Comparison of ENCODE assay signal across 23 cellular contexts in the genomic region with DNA sequence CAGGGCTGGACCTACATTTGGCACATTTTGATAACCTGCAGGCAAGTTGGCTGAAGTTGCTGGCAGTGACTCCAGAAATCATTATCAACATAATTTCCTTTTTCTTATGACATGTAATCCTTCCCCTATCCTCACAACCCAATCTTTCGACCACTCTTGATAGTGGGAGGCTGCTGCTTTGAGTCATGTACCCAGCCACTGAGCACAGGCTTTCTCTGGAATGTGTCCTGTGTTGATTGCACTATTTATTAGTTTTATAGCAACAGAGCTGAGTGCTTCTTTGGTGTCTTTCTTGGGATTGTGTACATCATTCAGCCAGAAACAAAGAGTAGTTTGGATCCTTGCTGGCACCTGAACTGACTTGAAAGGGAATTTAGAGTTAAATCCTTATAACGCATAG.
DNase-seq lines count a peak whose midpoint lies in the region; ATAC-seq and TF ChIP-seq lines count a peak whose summit lies in the region.
"Had no signal": no experiment of that assay in that cellular context is flagged by ENCODE, and none has a peak within 500 bp of the region (broad histone marks: within the 10 kb centered on the region; RNA-seq: fewer than 3 reads in every experiment).

No MANE protein-coding gene starts in this region.

- H3K27ac ChIP-seq in SK-N-SH (ENCODE audit: low read depth in 2 of 2, low read length in 1 of 2) (no peak overlapping the region), smooth muscle cell (ENCODE audit: low read depth) (peak overlapping the region; percentile 82), Peyer's patch (no peak overlapping the region)
- H3K27ac ChIP-seq: HL-60, KMS-11 had no signal

- H3K27ac Mint-ChIP-seq in stimulated activated naive B cell treated with anti-CD40 and anti-IgM and Interleukin-4, amounts not matched to agents 10 μg/mL and 1 μg/mL and 100 μg/mL, for 72 hours, result no peak overlapping the region
- H3K27ac Mint-ChIP-seq: GM23338 had no signal

- no peaks in the 10 kb centered on the region for H3K9me3 ChIP-seq in SK-N-SH
- no peaks in the 10 kb centered on the region for H3K9me3 ChIP-seq in smooth muscle cell (replicated peaks; ENCODE audit: low read depth)
- H3K9me3 ChIP-seq in Peyer's patch, result no peaks in the 10 kb centered on the region
- H3K9me3 ChIP-seq: BE2C had no signal

- H3K4me3 ChIP-seq in SK-N-SH (ENCODE audit: low read depth in 2 of 2, low read length in 1 of 2) (no peak overlapping the region), smooth muscle cell (no peak overlapping the region), Peyer's patch (no peak overlapping the region)
- H3K4me3 ChIP-seq: GM23338 had no signal

- H3K4me1 Mint-ChIP-seq in stimulated activated naive B cell treated with anti-CD40 and anti-IgM and Interleukin-4, amounts not matched to agents 10 μg/mL and 1 μg/mL and 100 μg/mL, for 72 hours, result no peaks in the 10 kb centered on the region

- CTCF ChIA-PET in SK-N-SH (lab: Yijun Ruan, JAX), result interaction anchor here (1.1 kb wide), 1 partner anchor 221 kb away, joined by 3 read pairs; no protein-coding TSS in a partner anchor

- no peak for TF ChIP-seq RAD21 in SK-N-SH (IDR thresholded peaks at IDR 0.05; ENCODE audit: low read length)

- H4K20me1 ChIP-seq in SK-N-SH (ENCODE audit: insufficient read depth), result no peaks in the 10 kb centered on the region
- H4K20me1 ChIP-seq in smooth muscle cell (ENCODE audit: low read depth), result no peaks in the 10 kb centered on the region

- H3K36me3 ChIP-seq in SK-N-SH (replicated peaks in 1 of 2; ENCODE audit: control insufficient read depth in 1 of 2, insufficient read depth in 2 of 2, low read length in 1 of 2), result no peaks in the 10 kb centered on the region
- H3K36me3 ChIP-seq in smooth muscle cell (ENCODE audit: low read depth), result no peaks in the 10 kb centered on the region
- no peaks in the 10 kb centered on the region for H3K36me3 ChIP-seq in Peyer's patch
- H3K36me3 ChIP-seq: BE2C had no signal

- no peaks in the 10 kb centered on the region for H3K9me2 ChIP-seq in SK-N-SH

- H3K9me3 Mint-ChIP-seq in stimulated activated naive B cell treated with anti-CD40 and anti-IgM and Interleukin-4, amounts not matched to agents 10 μg/mL and 1 μg/mL and 100 μg/mL, for 72 hours, result no peaks in the 10 kb centered on the region
- H3K9me3 Mint-ChIP-seq: GM23338 had no signal

- no peak overlapping the region for H3K9ac ChIP-seq in SK-N-SH
- H3K9ac ChIP-seq in smooth muscle cell (ENCODE audit: low read depth), result peak overlapping the region; percentile 29
- H3K9ac ChIP-seq: KMS-11 had no signal

- no peaks in the 10 kb centered on the region for H3K36me3 Mint-ChIP-seq in stimulated activated naive B cell treated with anti-CD40 and anti-IgM and Interleukin-4, amounts not matched to agents 10 μg/mL and 1 μg/mL and 100 μg/mL, for 72 hours

- TF ChIP-seq CTCF in SK-N-SH (IDR thresholded peaks at IDR 0.05), result no peak
- TF ChIP-seq CTCF in smooth muscle cell (IDR thresholded peaks at IDR 0.05; ENCODE audit: borderline replicate concordance, insufficient read depth, poor library complexity, severe bottlenecking), result no peak
- TF ChIP-seq CTCF in Peyer's patch (IDR thresholded peaks at IDR 0.05), result no peak

- no peak for ATAC-seq in SK-N-SH treated with all-trans-retinoic acid at 6 μM for 48 hours
- ATAC-seq in stimulated activated naive B cell treated with anti-CD40 and anti-IgM and Interleukin-4, amounts not matched to agents 10 μg/mL and 1 μg/mL and 100 μg/mL, for 72 hours (replicated peaks), result no peak
- ATAC-seq: GM23338 had no signal

- H3K27me3 ChIP-seq in SK-N-SH (ENCODE audit: insufficient read depth), result no peaks in the 10 kb centered on the region
- H3K27me3 ChIP-seq in smooth muscle cell (ENCODE audit: low read depth), result no peaks in the 10 kb centered on the region
- no peaks in the 10 kb centered on the region for H3K27me3 ChIP-seq in Peyer's patch
- H3K27me3 ChIP-seq: BE2C had no signal

- no peak for TF ChIP-seq EP300 in SK-N-SH (IDR thresholded peaks at IDR 0.05; ENCODE audit: borderline replicate concordance in 1 of 2, low read depth in 1 of 2, low read length in 1 of 2)

- no peak overlapping the region for H3K4me3 Mint-ChIP-seq in stimulated activated naive B cell treated with anti-CD40 and anti-IgM and Interleukin-4, amounts not matched to agents 10 μg/mL and 1 μg/mL and 100 μg/mL, for 72 hours
- H3K4me3 Mint-ChIP-seq: CD4-positive, CD25-positive, alpha-beta regulatory T cell; GM23338 had no signal

- POLR2A ChIA-PET in SK-N-SH (lab: Yijun Ruan, JAX), result no interaction called here

- DNase-seq in SK-N-SH (no peak), amniotic epithelial cell (ENCODE audit: low read depth) (peak; percentile 60), iris pigment epithelial cell (ENCODE audit: low read depth) (peak; percentile 28), smooth muscle cell (lab: John Stamatoyannopoulos, UW; ENCODE audit: unreplicated experiment) (no peak), NCI-H82 (lab: John Stamatoyannopoulos, UW) (no peak), Peyer's patch (no peak)
- DNase-seq in stimulated activated naive B cell treated with anti-CD40 and anti-IgM and Interleukin-4, amounts not matched to agents 10 μg/mL and 1 μg/mL and 100 μg/mL, for 72 hours, result no peak
- DNase-seq: 8988T; BE2C; CD4-positive, CD25-positive, alpha-beta regulatory T cell; COR-L47; HCEC 1CT; NCI-H1105 treated with DMSO at 0.1 percent for 48 hours; NCI-H1694; NCI-H2081 treated with DMSO at 0.1 percent for 48 hours; NCI-H446 treated with DMSO at 0.1 percent for 48 hours; NCI-H69; NK-92 treated with Interleukin-12 subunit alpha and Interleukin-12 subunit beta, amount 100 ng/mL, for 24 hours; SHP77 had no signal

- TF ChIP-seq POLR2A in Peyer's patch (IDR thresholded peaks at IDR 0.05), result no peak

- WGBS in SK-N-SH (ENCODE audit: low lambda C conversion rate), result 24% methylated on average over 2 of the region's 2 CpGs
- WGBS in smooth muscle cell (ENCODE audit: low lambda C conversion rate), result 40% methylated on average over 2 of the region's 2 CpGs

- H3F3A ChIP-seq in SK-N-SH (replicated peaks; ENCODE audit: insufficient read depth), result no peaks in the 10 kb centered on the region
- peaks cover 22% of the 10 kb centered on the region for H3F3A ChIP-seq in smooth muscle cell (ENCODE audit: low read depth)

- H3K27me3 Mint-ChIP-seq in stimulated activated naive B cell treated with anti-CD40 and anti-IgM and Interleukin-4, amounts not matched to agents 10 μg/mL and 1 μg/mL and 100 μg/mL, for 72 hours, result no peaks in the 10 kb centered on the region

- H3K4me2 ChIP-seq in SK-N-SH, result no peak overlapping the region
- peak overlapping the region; percentile 79 for H3K4me2 ChIP-seq in smooth muscle cell
- H3K4me2 ChIP-seq: GM23338, KMS-11 had no signal

- H3K4me1 ChIP-seq in SK-N-SH (ENCODE audit: control insufficient read depth in 1 of 2, insufficient read depth in 2 of 2, low read depth in 1 of 2, low read length in 1 of 2), result peaks cover 0 to 22% of the 10 kb centered on the region in 2 experiments; a peak in 2 of 4 replicates
- H3K4me1 ChIP-seq in smooth muscle cell (ENCODE audit: low read depth), result peaks cover 48% of the 10 kb centered on the region
- peaks cover 0 to 15% (median 0%) of the 10 kb centered on the region in 4 donors for H3K4me1 ChIP-seq in Peyer's patch

- H3K79me2 ChIP-seq in SK-N-SH (ENCODE audit: insufficient read depth), result no peaks in the 10 kb centered on the region
- no peaks in the 10 kb centered on the region for H3K79me2 ChIP-seq in smooth muscle cell (ENCODE audit: low read depth)

- H2AFZ ChIP-seq in SK-N-SH (ENCODE audit: low read depth) (no peak overlapping the region), smooth muscle cell (ENCODE audit: low read depth) (no peak overlapping the region)
- H2AFZ ChIP-seq: GM23338 had no signal

TF ChIP-seq in SK-N-SH treated with all-trans-retinoic acid at 6 μM for 48 hours, 23 proteins besides CTCF, POLR2A, EP300 and RAD21:
- TF ChIP-seq PPARA (CRISPR knock-in tag; IDR thresholded peaks at IDR 0.05; ENCODE audit: borderline replicate concordance) (no peak), ISL1 (CRISPR knock-in tag; IDR thresholded peaks at IDR 0.05) (peak; percentile 38; the same call in 1 of the 2 replicates)
TF ChIP-seq in SK-N-SH treated with all-trans-retinoic acid at 6 μM for 48 hours: peak in this region for 1.

TF ChIP-seq in SK-N-SH, 30 proteins besides CTCF, POLR2A, EP300 and RAD21:
- TF ChIP-seq RFX5 (IDR thresholded peaks at IDR 0.05; ENCODE audit: low read length), result no peak
- TF ChIP-seq, protein P1, sequence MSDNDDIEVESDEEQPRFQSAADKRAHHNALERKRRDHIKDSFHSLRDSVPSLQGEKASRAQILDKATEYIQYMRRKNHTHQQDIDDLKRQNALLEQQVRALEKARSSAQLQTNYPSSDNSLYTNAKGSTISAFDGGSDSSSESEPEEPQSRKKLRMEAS (IDR thresholded peaks at IDR 0.05; ENCODE audit: low read depth), result no peak
- TF ChIP-seq GATA2 (CRISPR knock-in tag; IDR thresholded peaks at IDR 0.05), result no peak
- TF ChIP-seq NRF1 (IDR thresholded peaks at IDR 0.05; ENCODE audit: low read depth, low read length), result no peak
- TF ChIP-seq SIN3A (IDR thresholded peaks at IDR 0.05; ENCODE audit: borderline replicate concordance, low read depth, low read length), result no peak
- no peak for TF ChIP-seq TAF1 (IDR thresholded peaks at IDR 0.05; ENCODE audit: borderline replicate concordance, low read depth, low read length)
- no peak for TF ChIP-seq RCOR1 (IDR thresholded peaks at IDR 0.05; ENCODE audit: low read length)
- TF ChIP-seq TEAD4 (IDR thresholded peaks at IDR 0.05; ENCODE audit: borderline replicate concordance, insufficient read depth), result no peak
- no peak for TF ChIP-seq EZH2phosphoT487 (IDR thresholded peaks at IDR 0.05; ENCODE audit: borderline replicate concordance, low read depth)
TF ChIP-seq in SK-N-SH: peak in this region for 0.

Comparison
In these comparisons a context has a peak if more than half of its experiments do, and no peak if none do; other contexts are left out.
1. DNase-seq: peak in amniotic epithelial cell (single experiment) and iris pigment epithelial cell (single experiment); none in SK-N-SH (single experiment), smooth muscle cell (single experiment), stimulated activated naive B cell treated with anti-CD40 and anti-IgM and Interleukin-4, amounts not matched to agents 10 μg/mL and 1 μg/mL and 100 μg/mL, for 72 hours (single experiment), NCI-H82 (single experiment) and Peyer's patch (0 of 3).